Comparison of ENCODE assay signal across 1 cellular context in the genomic region with DNA sequence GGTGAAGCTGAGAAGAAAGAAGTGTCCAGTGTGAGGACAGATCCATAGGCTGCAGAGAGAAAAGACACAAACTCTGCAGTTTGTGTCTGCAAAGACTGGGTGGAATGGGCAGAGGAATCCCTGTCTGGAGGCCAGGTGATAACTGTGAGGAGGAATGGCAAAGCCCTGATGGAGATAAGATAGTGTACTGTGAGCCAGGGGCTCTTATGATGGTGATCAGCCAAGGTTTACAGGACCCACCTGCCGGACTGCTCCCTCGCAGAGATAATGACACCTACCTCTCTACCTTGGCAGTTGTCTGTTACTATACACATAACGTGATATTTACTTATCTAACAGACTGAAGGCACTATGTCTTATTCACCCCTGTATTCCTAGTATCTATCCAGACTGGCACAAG.
TF ChIP-seq lines count a peak whose summit lies in the region.

No MANE protein-coding gene starts in this region.

TF ChIP-seq in GM23338, 12 proteins besides CTCF, POLR2A, EP300 and RAD21 (continued from another document):
- TF ChIP-seq, protein P1, sequence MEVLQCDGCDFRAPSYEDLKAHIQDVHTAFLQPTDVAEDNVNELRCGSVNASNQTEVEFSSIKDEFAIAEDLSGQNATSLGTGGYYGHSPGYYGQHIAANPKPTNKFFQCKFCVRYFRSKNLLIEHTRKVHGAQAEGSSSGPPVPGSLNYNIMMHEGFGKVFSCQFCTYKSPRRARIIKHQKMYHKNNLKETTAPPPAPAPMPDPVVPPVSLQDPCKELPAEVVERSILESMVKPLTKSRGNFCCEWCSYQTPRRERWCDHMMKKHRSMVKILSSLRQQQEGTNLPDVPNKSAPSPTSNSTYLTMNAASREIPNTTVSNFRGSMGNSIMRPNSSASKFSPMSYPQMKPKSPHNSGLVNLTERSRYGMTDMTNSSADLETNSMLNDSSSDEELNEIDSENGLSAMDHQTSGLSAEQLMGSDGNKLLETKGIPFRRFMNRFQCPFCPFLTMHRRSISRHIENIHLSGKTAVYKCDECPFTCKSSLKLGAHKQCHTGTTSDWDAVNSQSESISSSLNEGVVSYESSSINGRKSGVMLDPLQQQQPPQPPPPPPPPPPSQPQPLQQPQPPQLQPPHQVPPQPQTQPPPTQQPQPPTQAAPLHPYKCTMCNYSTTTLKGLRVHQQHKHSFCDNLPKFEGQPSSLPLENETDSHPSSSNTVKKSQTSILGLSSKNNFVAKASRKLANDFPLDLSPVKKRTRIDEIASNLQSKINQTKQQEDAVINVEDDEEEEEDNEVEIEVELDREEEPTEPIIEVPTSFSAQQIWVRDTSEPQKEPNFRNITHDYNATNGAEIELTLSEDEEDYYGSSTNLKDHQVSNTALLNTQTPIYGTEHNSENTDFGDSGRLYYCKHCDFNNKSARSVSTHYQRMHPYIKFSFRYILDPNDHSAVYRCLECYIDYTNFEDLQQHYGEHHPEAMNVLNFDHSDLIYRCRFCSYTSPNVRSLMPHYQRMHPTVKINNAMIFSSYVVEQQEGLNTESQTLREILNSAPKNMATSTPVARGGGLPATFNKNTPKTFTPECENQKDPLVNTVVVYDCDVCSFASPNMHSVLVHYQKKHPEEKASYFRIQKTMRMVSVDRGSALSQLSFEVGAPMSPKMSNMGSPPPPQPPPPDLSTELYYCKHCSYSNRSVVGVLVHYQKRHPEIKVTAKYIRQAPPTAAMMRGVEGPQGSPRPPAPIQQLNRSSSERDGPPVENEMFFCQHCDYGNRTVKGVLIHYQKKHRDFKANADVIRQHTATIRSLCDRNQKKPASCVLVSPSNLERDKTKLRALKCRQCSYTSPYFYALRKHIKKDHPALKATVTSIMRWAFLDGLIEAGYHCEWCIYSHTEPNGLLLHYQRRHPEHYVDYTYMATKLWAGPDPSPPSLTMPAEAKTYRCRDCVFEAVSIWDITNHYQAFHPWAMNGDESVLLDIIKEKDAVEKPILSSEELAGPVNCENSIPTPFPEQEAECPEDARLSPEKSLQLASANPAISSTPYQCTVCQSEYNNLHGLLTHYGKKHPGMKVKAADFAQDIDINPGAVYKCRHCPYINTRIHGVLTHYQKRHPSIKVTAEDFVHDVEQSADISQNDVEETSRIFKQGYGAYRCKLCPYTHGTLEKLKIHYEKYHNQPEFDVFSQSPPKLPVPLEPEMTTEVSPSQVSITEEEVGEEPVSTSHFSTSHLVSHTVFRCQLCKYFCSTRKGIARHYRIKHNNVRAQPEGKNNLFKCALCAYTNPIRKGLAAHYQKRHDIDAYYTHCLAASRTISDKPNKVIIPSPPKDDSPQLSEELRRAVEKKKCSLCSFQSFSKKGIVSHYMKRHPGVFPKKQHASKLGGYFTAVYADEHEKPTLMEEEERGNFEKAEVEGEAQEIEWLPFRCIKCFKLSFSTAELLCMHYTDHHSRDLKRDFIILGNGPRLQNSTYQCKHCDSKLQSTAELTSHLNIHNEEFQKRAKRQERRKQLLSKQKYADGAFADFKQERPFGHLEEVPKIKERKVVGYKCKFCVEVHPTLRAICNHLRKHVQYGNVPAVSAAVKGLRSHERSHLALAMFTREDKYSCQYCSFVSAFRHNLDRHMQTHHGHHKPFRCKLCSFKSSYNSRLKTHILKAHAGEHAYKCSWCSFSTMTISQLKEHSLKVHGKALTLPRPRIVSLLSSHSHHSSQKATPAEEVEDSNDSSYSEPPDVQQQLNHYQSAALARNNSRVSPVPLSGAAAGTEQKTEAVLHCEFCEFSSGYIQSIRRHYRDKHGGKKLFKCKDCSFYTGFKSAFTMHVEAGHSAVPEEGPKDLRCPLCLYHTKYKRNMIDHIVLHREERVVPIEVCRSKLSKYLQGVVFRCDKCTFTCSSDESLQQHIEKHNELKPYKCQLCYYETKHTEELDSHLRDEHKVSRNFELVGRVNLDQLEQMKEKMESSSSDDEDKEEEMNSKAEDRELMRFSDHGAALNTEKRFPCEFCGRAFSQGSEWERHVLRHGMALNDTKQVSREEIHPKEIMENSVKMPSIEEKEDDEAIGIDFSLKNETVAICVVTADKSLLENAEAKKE (CRISPR knock-in tag; IDR thresholded peaks at IDR 0.05) = no peak
- TF ChIP-seq JUNB (IDR thresholded peaks at IDR 0.05; ENCODE audit: unreplicated experiment) = no peak
